In genomic region chr16:17419266-17419665, GRCh38 we compare ENCODE assay signal across 3 cellular contexts.
TF ChIP-seq lines count a peak whose summit lies in the region.

No MANE protein-coding gene starts in this region.

TF ChIP-seq in HepG2, 621 proteins besides CTCF, POLR2A, EP300 and RAD21:
- TF ChIP-seq ZNF335 (CRISPR knock-in tag; IDR thresholded peaks at IDR 0.05) (no peak), U2AF1 (optimal IDR thresholded peaks at IDR 0.05; ENCODE audit: low read depth, low read length) (no peak), KMT2B (CRISPR knock-in tag; IDR thresholded peaks at IDR 0.05) (no peak), ELF3 (CRISPR knock-in tag; IDR thresholded peaks at IDR 0.05) (no peak), KLF11 (CRISPR knock-in tag; IDR thresholded peaks at IDR 0.05) (no peak), CBX1 (IDR thresholded peaks at IDR 0.05; ENCODE audit: low read depth) (no peak)
- TF ChIP-seq, protein P1, sequence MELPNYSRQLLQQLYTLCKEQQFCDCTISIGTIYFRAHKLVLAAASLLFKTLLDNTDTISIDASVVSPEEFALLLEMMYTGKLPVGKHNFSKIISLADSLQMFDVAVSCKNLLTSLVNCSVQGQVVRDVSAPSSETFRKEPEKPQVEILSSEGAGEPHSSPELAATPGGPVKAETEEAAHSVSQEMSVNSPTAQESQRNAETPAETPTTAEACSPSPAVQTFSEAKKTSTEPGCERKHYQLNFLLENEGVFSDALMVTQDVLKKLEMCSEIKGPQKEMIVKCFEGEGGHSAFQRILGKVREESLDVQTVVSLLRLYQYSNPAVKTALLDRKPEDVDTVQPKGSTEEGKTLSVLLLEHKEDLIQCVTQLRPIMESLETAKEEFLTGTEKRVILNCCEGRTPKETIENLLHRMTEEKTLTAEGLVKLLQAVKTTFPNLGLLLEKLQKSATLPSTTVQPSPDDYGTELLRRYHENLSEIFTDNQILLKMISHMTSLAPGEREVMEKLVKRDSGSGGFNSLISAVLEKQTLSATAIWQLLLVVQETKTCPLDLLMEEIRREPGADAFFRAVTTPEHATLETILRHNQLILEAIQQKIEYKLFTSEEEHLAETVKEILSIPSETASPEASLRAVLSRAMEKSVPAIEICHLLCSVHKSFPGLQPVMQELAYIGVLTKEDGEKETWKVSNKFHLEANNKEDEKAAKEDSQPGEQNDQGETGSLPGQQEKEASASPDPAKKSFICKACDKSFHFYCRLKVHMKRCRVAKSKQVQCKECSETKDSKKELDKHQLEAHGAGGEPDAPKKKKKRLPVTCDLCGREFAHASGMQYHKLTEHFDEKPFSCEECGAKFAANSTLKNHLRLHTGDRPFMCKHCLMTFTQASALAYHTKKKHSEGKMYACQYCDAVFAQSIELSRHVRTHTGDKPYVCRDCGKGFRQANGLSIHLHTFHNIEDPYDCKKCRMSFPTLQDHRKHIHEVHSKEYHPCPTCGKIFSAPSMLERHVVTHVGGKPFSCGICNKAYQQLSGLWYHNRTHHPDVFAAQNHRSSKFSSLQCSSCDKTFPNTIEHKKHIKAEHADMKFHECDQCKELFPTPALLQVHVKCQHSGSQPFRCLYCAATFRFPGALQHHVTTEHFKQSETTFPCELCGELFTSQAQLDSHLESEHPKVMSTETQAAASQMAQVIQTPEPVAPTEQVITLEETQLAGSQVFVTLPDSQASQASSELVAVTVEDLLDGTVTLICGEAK (IDR thresholded peaks at IDR 0.05): no peak
- TF ChIP-seq, protein P1 (CRISPR knock-in tag; IDR thresholded peaks at IDR 0.05): 0 out of 2 replicates have a peak, but pooled peaks have one; percentile 48

TF ChIP-seq in WTC11, 78 proteins besides CTCF, POLR2A, EP300 and RAD21:
- TF ChIP-seq JUN (CRISPR knock-in tag; IDR thresholded peaks at IDR 0.05) (no peak), ZNF121 (CRISPR knock-in tag; IDR thresholded peaks at IDR 0.05) (0 out of 2 replicates have a peak, but pooled peaks have one; percentile 32), ZNF138 (CRISPR knock-in tag; conservative IDR thresholded peaks at IDR 0.05) (no peak), GTF2I (CRISPR knock-in tag; conservative IDR thresholded peaks at IDR 0.05) (no peak)

TF ChIP-seq in K562, 482 proteins besides CTCF, POLR2A, EP300 and RAD21:
- TF ChIP-seq, protein P1 (IDR thresholded peaks at IDR 0.05): peak; percentile 62; the same call in 1 of the 2 replicates
- TF ChIP-seq, protein P1 (CRISPR knock-in tag; IDR thresholded peaks at IDR 0.05): no peak
- no peak for TF ChIP-seq KDM5B (IDR thresholded peaks at IDR 0.05; ENCODE audit: insufficient replicate concordance, low read depth, low read length)
